Comparison of ENCODE assay signal across 1 cellular context in genomic region chr3:52685705-52686691, GRCh38.
TF ChIP-seq lines count a peak whose summit lies in the region.

TSS of gene GNL3 (plus strand) at chr3:52686032. CDS start at chr3:52686093, 61 bp downstream.
TSS of gene PBRM1 (minus strand) at chr3:52685913.

TF ChIP-seq in HEK293, 187 proteins besides CTCF, POLR2A, EP300 and RAD21 (continued from another document):
- TF ChIP-seq ZNF26 (tag by site-specific recombination; IDR thresholded peaks at IDR 0.05), result no peak
- 0 out of 2 replicates have a peak, but pooled peaks have one; percentile 55 for TF ChIP-seq ZNF391 (tag by site-specific recombination; IDR thresholded peaks at IDR 0.05; ENCODE audit: borderline replicate concordance, low read depth)
- TF ChIP-seq KLF1 (tag by site-specific recombination; IDR thresholded peaks at IDR 0.05), result peak; percentile 27; the same call in 1 of the 2 replicates
- no peak for TF ChIP-seq ZBTB7A (tag by site-specific recombination; IDR thresholded peaks at IDR 0.05; ENCODE audit: low read depth)
- TF ChIP-seq ZNF660 (tag by site-specific recombination; IDR thresholded peaks at IDR 0.05), result peak; percentile 36; the same call in 1 of the 2 replicates
- TF ChIP-seq, protein P1, sequence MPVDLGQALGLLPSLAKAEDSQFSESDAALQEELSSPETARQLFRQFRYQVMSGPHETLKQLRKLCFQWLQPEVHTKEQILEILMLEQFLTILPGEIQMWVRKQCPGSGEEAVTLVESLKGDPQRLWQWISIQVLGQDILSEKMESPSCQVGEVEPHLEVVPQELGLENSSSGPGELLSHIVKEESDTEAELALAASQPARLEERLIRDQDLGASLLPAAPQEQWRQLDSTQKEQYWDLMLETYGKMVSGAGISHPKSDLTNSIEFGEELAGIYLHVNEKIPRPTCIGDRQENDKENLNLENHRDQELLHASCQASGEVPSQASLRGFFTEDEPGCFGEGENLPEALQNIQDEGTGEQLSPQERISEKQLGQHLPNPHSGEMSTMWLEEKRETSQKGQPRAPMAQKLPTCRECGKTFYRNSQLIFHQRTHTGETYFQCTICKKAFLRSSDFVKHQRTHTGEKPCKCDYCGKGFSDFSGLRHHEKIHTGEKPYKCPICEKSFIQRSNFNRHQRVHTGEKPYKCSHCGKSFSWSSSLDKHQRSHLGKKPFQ (tag by site-specific recombination; IDR thresholded peaks at IDR 0.05), result peak; percentile 72
- no peak for TF ChIP-seq ZNF670 (tag by site-specific recombination; IDR thresholded peaks at IDR 0.05; ENCODE audit: low read depth)
- TF ChIP-seq ZBTB26 (tag by site-specific recombination; optimal IDR thresholded peaks at IDR 0.05), result peak; percentile 95
- TF ChIP-seq ZNF501 (tag by site-specific recombination; IDR thresholded peaks at IDR 0.05), result peak; percentile 86; the same call in 1 of the 2 replicates
- TF ChIP-seq ZNF2 (tag by site-specific recombination; IDR thresholded peaks at IDR 0.05), result peak; percentile 82; the same call in 1 of the 2 replicates
- TF ChIP-seq ZNF830 (tag by site-specific recombination; IDR thresholded peaks at IDR 0.05; ENCODE audit: low read depth), result no peak
- TF ChIP-seq EGR2 (tag by site-specific recombination; IDR thresholded peaks at IDR 0.05; ENCODE audit: low read depth), result 0 out of 2 replicates have a peak, but pooled peaks have one; percentile 22
- TF ChIP-seq ZNF624 (tag by site-specific recombination; IDR thresholded peaks at IDR 0.05), result no peak
- peak; percentile 69 for TF ChIP-seq KLF8 (tag by site-specific recombination; IDR thresholded peaks at IDR 0.05)
- TF ChIP-seq SP7 (tag by site-specific recombination; IDR thresholded peaks at IDR 0.05), result peak; percentile 68
- TF ChIP-seq ZSCAN23 (tag by site-specific recombination; IDR thresholded peaks at IDR 0.05), result peak; percentile 39; the same call in 1 of the 2 replicates
- peak; percentile 12; the same call in 1 of the 2 replicates for TF ChIP-seq ZNF600 (tag by site-specific recombination; IDR thresholded peaks at IDR 0.05)
- no peak for TF ChIP-seq RBAK (tag by site-specific recombination; IDR thresholded peaks at IDR 0.05)
- peak; percentile 78; the same call in 1 of the 2 replicates for TF ChIP-seq ZNF324 (tag by site-specific recombination; IDR thresholded peaks at IDR 0.05)
- no peak; the same call in none of the 2 replicates for TF ChIP-seq SP3 (tag by site-specific recombination; IDR thresholded peaks at IDR 0.05)
- 0 out of 2 replicates have a peak, but pooled peaks have one; percentile 46 for TF ChIP-seq REPIN1 (tag by site-specific recombination; IDR thresholded peaks at IDR 0.05; ENCODE audit: low read depth)
- TF ChIP-seq, protein P2, sequence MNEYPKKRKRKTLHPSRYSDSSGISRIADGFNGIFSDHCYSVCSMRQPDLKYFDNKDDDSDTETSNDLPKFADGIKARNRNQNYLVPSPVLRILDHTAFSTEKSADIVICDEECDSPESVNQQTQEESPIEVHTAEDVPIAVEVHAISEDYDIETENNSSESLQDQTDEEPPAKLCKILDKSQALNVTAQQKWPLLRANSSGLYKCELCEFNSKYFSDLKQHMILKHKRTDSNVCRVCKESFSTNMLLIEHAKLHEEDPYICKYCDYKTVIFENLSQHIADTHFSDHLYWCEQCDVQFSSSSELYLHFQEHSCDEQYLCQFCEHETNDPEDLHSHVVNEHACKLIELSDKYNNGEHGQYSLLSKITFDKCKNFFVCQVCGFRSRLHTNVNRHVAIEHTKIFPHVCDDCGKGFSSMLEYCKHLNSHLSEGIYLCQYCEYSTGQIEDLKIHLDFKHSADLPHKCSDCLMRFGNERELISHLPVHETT (tag by site-specific recombination; IDR thresholded peaks at IDR 0.05), result peak; percentile 89
- TF ChIP-seq ZBTB17 (tag by site-specific recombination; IDR thresholded peaks at IDR 0.05), result peak; percentile 31; the same call in 1 of the 2 replicates
- peak; percentile 54; the same call in 1 of the 2 replicates for TF ChIP-seq ZNF629 (tag by site-specific recombination; IDR thresholded peaks at IDR 0.05)
- 0 out of 2 replicates have a peak, but pooled peaks have one; percentile 30 for TF ChIP-seq ZEB2 (tag by site-specific recombination; IDR thresholded peaks at IDR 0.05)
- TF ChIP-seq ZNF707 (tag by site-specific recombination; IDR thresholded peaks at IDR 0.05), result no peak
- TF ChIP-seq ZNF785 (tag by site-specific recombination; IDR thresholded peaks at IDR 0.05), result peak; percentile 61; the same call in 1 of the 2 replicates
- TF ChIP-seq ZFP69B (tag by site-specific recombination; IDR thresholded peaks at IDR 0.05), result peak; percentile 66; the same call in 1 of the 2 replicates
- TF ChIP-seq ZXDB (tag by site-specific recombination; IDR thresholded peaks at IDR 0.05), result peak; percentile 79
- peak; percentile 46 for TF ChIP-seq ZFHX2 (tag by site-specific recombination; conservative IDR thresholded peaks at IDR 0.05)
- TF ChIP-seq YY2 (tag by site-specific recombination; IDR thresholded peaks at IDR 0.05), result 0 out of 2 replicates have a peak, but pooled peaks have one; percentile 24
- TF ChIP-seq ZFP37 (tag by site-specific recombination; IDR thresholded peaks at IDR 0.05), result peak; percentile 56; the same call in 1 of the 2 replicates
- TF ChIP-seq KLF9 (tag by site-specific recombination; IDR thresholded peaks at IDR 0.05; ENCODE audit: low read depth), result peak; percentile 46; the same call in 1 of the 2 replicates
- TF ChIP-seq, protein P3, sequence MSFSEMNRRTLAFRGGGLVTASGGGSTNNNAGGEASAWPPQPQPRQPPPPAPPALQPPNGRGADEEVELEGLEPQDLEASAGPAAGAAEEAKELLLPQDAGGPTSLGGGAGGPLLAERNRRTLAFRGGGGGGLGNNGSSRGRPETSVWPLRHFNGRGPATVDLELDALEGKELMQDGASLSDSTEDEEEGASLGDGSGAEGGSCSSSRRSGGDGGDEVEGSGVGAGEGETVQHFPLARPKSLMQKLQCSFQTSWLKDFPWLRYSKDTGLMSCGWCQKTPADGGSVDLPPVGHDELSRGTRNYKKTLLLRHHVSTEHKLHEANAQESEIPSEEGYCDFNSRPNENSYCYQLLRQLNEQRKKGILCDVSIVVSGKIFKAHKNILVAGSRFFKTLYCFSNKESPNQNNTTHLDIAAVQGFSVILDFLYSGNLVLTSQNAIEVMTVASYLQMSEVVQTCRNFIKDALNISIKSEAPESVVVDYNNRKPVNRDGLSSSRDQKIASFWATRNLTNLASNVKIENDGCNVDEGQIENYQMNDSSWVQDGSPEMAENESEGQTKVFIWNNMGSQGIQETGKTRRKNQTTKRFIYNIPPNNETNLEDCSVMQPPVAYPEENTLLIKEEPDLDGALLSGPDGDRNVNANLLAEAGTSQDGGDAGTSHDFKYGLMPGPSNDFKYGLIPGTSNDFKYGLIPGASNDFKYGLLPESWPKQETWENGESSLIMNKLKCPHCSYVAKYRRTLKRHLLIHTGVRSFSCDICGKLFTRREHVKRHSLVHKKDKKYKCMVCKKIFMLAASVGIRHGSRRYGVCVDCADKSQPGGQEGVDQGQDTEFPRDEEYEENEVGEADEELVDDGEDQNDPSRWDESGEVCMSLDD (tag by site-specific recombination; IDR thresholded peaks at IDR 0.05), result no peak
- 0 out of 2 replicates have a peak, but pooled peaks have one; percentile 29 for TF ChIP-seq ZSCAN16 (tag by site-specific recombination; IDR thresholded peaks at IDR 0.05)
- TF ChIP-seq, protein P4, sequence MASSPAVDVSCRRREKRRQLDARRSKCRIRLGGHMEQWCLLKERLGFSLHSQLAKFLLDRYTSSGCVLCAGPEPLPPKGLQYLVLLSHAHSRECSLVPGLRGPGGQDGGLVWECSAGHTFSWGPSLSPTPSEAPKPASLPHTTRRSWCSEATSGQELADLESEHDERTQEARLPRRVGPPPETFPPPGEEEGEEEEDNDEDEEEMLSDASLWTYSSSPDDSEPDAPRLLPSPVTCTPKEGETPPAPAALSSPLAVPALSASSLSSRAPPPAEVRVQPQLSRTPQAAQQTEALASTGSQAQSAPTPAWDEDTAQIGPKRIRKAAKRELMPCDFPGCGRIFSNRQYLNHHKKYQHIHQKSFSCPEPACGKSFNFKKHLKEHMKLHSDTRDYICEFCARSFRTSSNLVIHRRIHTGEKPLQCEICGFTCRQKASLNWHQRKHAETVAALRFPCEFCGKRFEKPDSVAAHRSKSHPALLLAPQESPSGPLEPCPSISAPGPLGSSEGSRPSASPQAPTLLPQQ (tag by site-specific recombination; IDR thresholded peaks at IDR 0.05), result peak; percentile 73
- TF ChIP-seq ZNF518A (tag by site-specific recombination; conservative IDR thresholded peaks at IDR 0.05; ENCODE audit: low read depth), result peak; percentile 54
- 0 out of 2 replicates have a peak, but pooled peaks have one; percentile 12 for TF ChIP-seq ZNF146 (tag by site-specific recombination; IDR thresholded peaks at IDR 0.05)
- peak; percentile 22; the same call in 1 of the 2 replicates for TF ChIP-seq ZNF335 (tag by site-specific recombination; conservative IDR thresholded peaks at IDR 0.05)
